8 cellular contexts compared by ENCODE assay signal in genomic region chr1:85201340-85202091, GRCh38. TPM values are rescaled to one million over a fixed set of nuclear protein-coding genes. Genes with fewer than 3 reads are reported as not detected.
DNase-seq lines count a peak whose midpoint lies in the region; TF ChIP-seq lines count a peak whose summit lies in the region.

No MANE protein-coding gene starts in this region.

- peak overlapping the region; percentile 94 for H3K4me3 Mint-ChIP-seq in activated CD4-positive, alpha-beta T cell treated with anti-CD3 and anti-CD28 coated beads, Interleukin-2, amount 10 ng/mL, durations not matched to agents 24 days and 14 days
- H3K4me3 Mint-ChIP-seq in dendritic cell treated with granulocyte-macrophage colony-stimulating factor and Interleukin-4, amounts not matched to agents 40 ng/mL and 50 ng/mL, for 4 days: peak overlapping the region; percentile 84

- H3K27ac ChIP-seq in HEK293 (ENCODE audit: extremely low read depth, low read depth, low read length): peak overlapping the region; percentile 96
- peak overlapping the region; percentile 90 to 93 for H3K27ac ChIP-seq in liver (ENCODE audit: low read depth in 1 of 2, low read length in 2 of 2)

- H3K4me3 ChIP-seq in GM12875 (ENCODE audit: low read depth, low read length) (peak overlapping the region; percentile 91), HEK293 (ENCODE audit: low read depth, low read length) (peak overlapping the region; percentile 98), liver (ENCODE audit: low read depth in 1 of 3, low read length in 3 of 3) (peak overlapping the region; percentile 61 to 94 (median 91))

- peak overlapping the region in 1 of 2 donors; percentile 72 for H3K9ac ChIP-seq in liver (ENCODE audit: low read depth in 1 of 2, low read length in 2 of 2)

- CTCF ChIA-PET in HEK293 (lab: Yijun Ruan, JAX): interaction anchor here (0.6 to 2.1 kb wide), 7 partner anchors 29 to 1572 kb away, joined by 3 to 7 read pairs (median 4); partner anchors contain the start of gene C1orf52

- no peak for TF ChIP-seq RAD21 in liver (IDR thresholded peaks at IDR 0.05)

- H3K9me3 ChIP-seq in HEK293 (ENCODE audit: control insufficient read depth, insufficient read depth, low read depth, low read length): no peaks in the 10 kb centered on the region
- no peaks in the 10 kb centered on the region for H3K9me3 ChIP-seq in liver (ENCODE audit: control insufficient read depth in 4 of 4, low read length in 3 of 4)

- no peaks in the 10 kb centered on the region for H3K36me3 ChIP-seq in HEK293 (ENCODE audit: control insufficient read depth in 2 of 2, insufficient read depth in 1 of 2, low read length in 2 of 2)
- no peaks in the 10 kb centered on the region for H3K36me3 ChIP-seq in liver (ENCODE audit: control insufficient read depth in 4 of 4, insufficient read depth in 3 of 4, low read depth in 1 of 4, low read length in 3 of 4)

- no peaks in the 10 kb centered on the region for H3K36me3 Mint-ChIP-seq in activated CD4-positive, alpha-beta T cell treated with anti-CD3 and anti-CD28 coated beads, Interleukin-2, amount 10 ng/mL, durations not matched to agents 24 days and 14 days (ENCODE audit: low read depth)
- H3K36me3 Mint-ChIP-seq in dendritic cell treated with granulocyte-macrophage colony-stimulating factor and Interleukin-4, amounts not matched to agents 40 ng/mL and 50 ng/mL, for 4 days (ENCODE audit: low read depth): no peaks in the 10 kb centered on the region

- peak; percentile 80 for DNase-seq in NAMALWA (ENCODE audit: low spot score)
- peak; percentile 88 for DNase-seq in activated CD4-positive, alpha-beta T cell treated with anti-CD3 and anti-CD28 coated beads, Interleukin-2, amount 10 ng/mL, durations not matched to agents 24 days and 14 days
- DNase-seq in stimulated activated CD4-positive, alpha-beta T cell treated with anti-CD3 and anti-CD28 coated beads, Interleukin-4, amount 100 ng/mL, for 4 hours: peak; percentile 59 to 68
- no peak for DNase-seq in NK-92 (lab: John Stamatoyannopoulos, UW; ENCODE audit: unreplicated experiment)

- WGBS in liver: under 1% methylated on average over 81 of the region's 81 CpGs

- H3K27me3 Mint-ChIP-seq in activated CD4-positive, alpha-beta T cell treated with anti-CD3 and anti-CD28 coated beads, Interleukin-2, amount 10 ng/mL, durations not matched to agents 24 days and 14 days: peaks cover 43% of the 10 kb centered on the region
- peaks cover 42% of the 10 kb centered on the region for H3K27me3 Mint-ChIP-seq in dendritic cell treated with granulocyte-macrophage colony-stimulating factor and Interleukin-4, amounts not matched to agents 40 ng/mL and 50 ng/mL, for 4 days

- H3K9me3 Mint-ChIP-seq in activated CD4-positive, alpha-beta T cell treated with anti-CD3 and anti-CD28 coated beads, Interleukin-2, amount 10 ng/mL, durations not matched to agents 24 days and 14 days: no peaks in the 10 kb centered on the region
- H3K9me3 Mint-ChIP-seq in dendritic cell treated with granulocyte-macrophage colony-stimulating factor and Interleukin-4, amounts not matched to agents 40 ng/mL and 50 ng/mL, for 4 days: no peaks in the 10 kb centered on the region

- H3K4me1 ChIP-seq in HEK293 (ENCODE audit: control insufficient read depth, insufficient read depth, low read length): peaks cover 8% of the 10 kb centered on the region; the same call in 1 of the 2 replicates
- H3K4me1 ChIP-seq in liver (ENCODE audit: control insufficient read depth in 4 of 4, insufficient read depth in 4 of 4, low read length in 3 of 4): peaks cover 0 to 21% (median 6%) of the 10 kb centered on the region in 4 donors

- no peaks in the 10 kb centered on the region for H3K27me3 ChIP-seq in liver (ENCODE audit: control insufficient read depth in 4 of 4, insufficient read depth in 4 of 4, low read length in 3 of 4)

- peak overlapping the region; percentile 87 for H3K27ac Mint-ChIP-seq in activated CD4-positive, alpha-beta T cell treated with anti-CD3 and anti-CD28 coated beads, Interleukin-2, amount 10 ng/mL, durations not matched to agents 24 days and 14 days
- H3K27ac Mint-ChIP-seq in dendritic cell treated with granulocyte-macrophage colony-stimulating factor and Interleukin-4, amounts not matched to agents 40 ng/mL and 50 ng/mL, for 4 days: no peak overlapping the region

- peaks cover 12% of the 10 kb centered on the region for H3K4me1 Mint-ChIP-seq in activated CD4-positive, alpha-beta T cell treated with anti-CD3 and anti-CD28 coated beads, Interleukin-2, amount 10 ng/mL, durations not matched to agents 24 days and 14 days
- peaks cover 13% of the 10 kb centered on the region for H3K4me1 Mint-ChIP-seq in dendritic cell treated with granulocyte-macrophage colony-stimulating factor and Interleukin-4, amounts not matched to agents 40 ng/mL and 50 ng/mL, for 4 days (ENCODE audit: low read depth)

- intact Hi-C loops in activated CD4-positive, alpha-beta T cell treated with anti-CD3 and anti-CD28 coated beads, Interleukin-2, amount 10 ng/mL, durations not matched to agents 24 days and 14 days (cut with micrococcal nuclease): loop anchor here (2.0 to 5.0 kb wide), 5 partner anchors 54 to 376 kb away; partner anchors contain the start of genes C1orf52 and MCOLN2
- intact Hi-C loops in dendritic cell treated with granulocyte-macrophage colony-stimulating factor and Interleukin-4, amounts not matched to agents 40 ng/mL and 50 ng/mL, for 4 days (cut with micrococcal nuclease): loop anchor here (5.0 kb wide), 1 partner anchor 56 kb away; the partner anchor contains the start of gene C1orf52

- POLR2A ChIA-PET in HEK293 (lab: Yijun Ruan, JAX): interaction anchor here (0.7 to 4.1 kb wide), 6 partner anchors 11 to 58 kb away, joined by 3 to 19 read pairs (median 4); partner anchors contain the start of gene C1orf52

- TF ChIP-seq CTCF in GM12875 (IDR thresholded peaks at IDR 0.05; ENCODE audit: borderline replicate concordance, insufficient read depth, low read depth, low read length): no peak
- TF ChIP-seq CTCF in HEK293 (tag by site-specific recombination; IDR thresholded peaks at IDR 0.05): no peak; the same call in none of the 2 replicates
- no peak for TF ChIP-seq CTCF in liver (IDR thresholded peaks at IDR 0.05; ENCODE audit: low read depth, low read length, missing input control)

TF ChIP-seq in HEK293, 187 proteins besides CTCF, POLR2A, EP300 and RAD21 (continues in another document):
- TF ChIP-seq KLF10 (tag by site-specific recombination; IDR thresholded peaks at IDR 0.05) (peak; percentile 86), HOXD13 (CRISPR knock-in tag; IDR thresholded peaks at IDR 0.05; ENCODE audit: borderline replicate concordance) (no peak), ZBTB48 (tag by site-specific recombination; IDR thresholded peaks at IDR 0.05) (peak; percentile 98), KLF9 (tag by site-specific recombination; IDR thresholded peaks at IDR 0.05; ENCODE audit: low read depth) (peak; percentile 33; the same call in 1 of the 2 replicates), KLF8 (tag by site-specific recombination; IDR thresholded peaks at IDR 0.05) (peak; percentile 85), ZNF626 (tag by site-specific recombination; IDR thresholded peaks at IDR 0.05) (no peak), ZNF366 (tag by site-specific recombination; conservative IDR thresholded peaks at IDR 0.05) (peak; percentile 41; the same call in 1 of the 2 replicates), ZSCAN5A (tag by site-specific recombination; IDR thresholded peaks at IDR 0.05) (0 out of 2 replicates have a peak, but pooled peaks have one; percentile 71)

TF ChIP-seq in liver, 16 proteins besides CTCF, POLR2A, EP300 and RAD21:
- TF ChIP-seq FOXA2 (IDR thresholded peaks at IDR 0.05) (no peak), SP1 (IDR thresholded peaks at IDR 0.05) (no peak), YY1 (IDR thresholded peaks at IDR 0.05) (no peak)

RNA-seq across cellular contexts. Expression of gene SYDE2, which starts 0.7 kb away (rescaled TPM):
- 1.2 and 1.4 TPM in 2 replicates for total RNA-seq in activated CD4-positive, alpha-beta T cell treated with anti-CD3 and anti-CD28 coated beads, Interleukin-2, amount 10 ng/mL, durations not matched to agents 24 days and 14 days
- total RNA-seq in liver: 10 to 100 TPM in 1 of 2 donors, 1 to 10 TPM in 1; 4.8 to 11.5 TPM
- 1 to 10 TPM; 1.3 to 2.5 TPM for polyA plus RNA-seq in liver

RNA-seq across cellular contexts. Expression of gene C1orf52, which starts 57.9 kb away (rescaled TPM):
- total RNA-seq in activated CD4-positive, alpha-beta T cell treated with anti-CD3 and anti-CD28 coated beads, Interleukin-2, amount 10 ng/mL, durations not matched to agents 24 days and 14 days: 29.8 and 32.3 TPM in 2 replicates
- total RNA-seq in liver: 1 to 10 TPM; 6.1 to 8.3 TPM
- polyA plus RNA-seq in liver: 10 to 100 TPM in 1 of 2 donors, 1 to 10 TPM in 1; 6.2 to 10.9 TPM
